Comparison of ENCODE assay signal across 24 cellular contexts in genomic region chr21:24590261-24590660, GRCh38.
DNase-seq lines count a peak whose midpoint lies in the region; ATAC-seq and TF ChIP-seq lines count a peak whose summit lies in the region.
"Had no signal": no experiment of that assay in that cellular context is flagged by ENCODE, and none has a peak within 500 bp of the region (broad histone marks: within the 10 kb centered on the region; RNA-seq: fewer than 3 reads in every experiment).

No MANE protein-coding gene starts in this region.

- no peak overlapping the region for H3K4me2 ChIP-seq in neural cell (ENCODE audit: low read length)

- H2AFZ ChIP-seq in neural cell (ENCODE audit: low read depth, low read length) = no peak overlapping the region
- H2AFZ ChIP-seq: GM23248 had no signal

- TF ChIP-seq RAD21 in neural cell (conservative IDR thresholded peaks at IDR 0.05) = no peak

- no peaks in the 10 kb centered on the region for H3K36me3 ChIP-seq in neural cell (ENCODE audit: insufficient read depth, low read length)
- H3K36me3 ChIP-seq: MG63 had no signal

- H3K9ac ChIP-seq in neural cell (ENCODE audit: low read length) = no peak overlapping the region
- H3K9ac ChIP-seq: GM23248 had no signal

- ATAC-seq in HG03108 (IDR thresholded peaks at IDR 0.05; ENCODE audit: unreplicated experiment) (no peak), HG03342 (IDR thresholded peaks at IDR 0.05; ENCODE audit: unreplicated experiment) (no peak)
- ATAC-seq: HepG2, K562, T-helper 17 cell had no signal

- H3K27me3 ChIP-seq in neural cell (ENCODE audit: insufficient read depth, low read depth, low read length) = no peaks in the 10 kb centered on the region
- H3K27me3 ChIP-seq: MG63 had no signal

- H3K27ac ChIP-seq in neural cell (ENCODE audit: low read length) = no peak overlapping the region
- H3K27ac ChIP-seq: GM23248, HL-60 had no signal

- peak; percentile 99 for TF ChIP-seq EP300 in neural cell (conservative IDR thresholded peaks at IDR 0.05; ENCODE audit: poor library complexity, severe bottlenecking)

- H4K20me1 ChIP-seq in neural cell (ENCODE audit: insufficient read depth) = no peaks in the 10 kb centered on the region

- H3K79me2 ChIP-seq in neural cell (replicated peaks; ENCODE audit: insufficient read depth, low read length) = no peaks in the 10 kb centered on the region

- H3F3A ChIP-seq in neural cell (ENCODE audit: insufficient read depth, low read length, poor library complexity, severe bottlenecking) = no peaks in the 10 kb centered on the region

- no peak for TF ChIP-seq CTCF in neural cell (IDR thresholded peaks at IDR 0.05; ENCODE audit: poor library complexity, severe bottlenecking)

- H3K4me3 ChIP-seq in neural cell (ENCODE audit: low read length) = no peak overlapping the region
- H3K4me3 ChIP-seq: GM23248, K562, MG63 had no signal

- H3K9me2 ChIP-seq in neural cell (ENCODE audit: insufficient read depth, low read length) = no peaks in the 10 kb centered on the region

- no peaks in the 10 kb centered on the region for H3K9me3 ChIP-seq in neural cell (ENCODE audit: low read length)
- H3K9me3 ChIP-seq: MG63 had no signal

- DNase-seq in NCI-H2081 (lab: John Stamatoyannopoulos, UW) (peak; percentile 4 to 47), NCI-H2081 treated with DMSO at 0.1 percent for 48 hours (lab: John Stamatoyannopoulos, UW) (no peak), NCI-H1694 treated with DMSO at 0.1 percent for 48 hours (lab: John Stamatoyannopoulos, UW) (peak; percentile 99), NCI-H524 treated with DMSO at 0.1 percent for 48 hours (lab: John Stamatoyannopoulos, UW) (peak; percentile 99), AML-193 (lab: John Stamatoyannopoulos, UW) (no peak)
- DNase-seq: 8988T, DMS79, GM23248, H9, HFFc6, MG63, NCI-H146, NCI-H2107, NCI-H2227 treated with DMSO at 0.1 percent for 48 hours, NCI-H526, OCI-M1, SW 1271, T-helper 17 cell had no signal

TF ChIP-seq in neural cell, 6 proteins besides CTCF, POLR2A, EP300 and RAD21:
- TF ChIP-seq, protein P1, sequence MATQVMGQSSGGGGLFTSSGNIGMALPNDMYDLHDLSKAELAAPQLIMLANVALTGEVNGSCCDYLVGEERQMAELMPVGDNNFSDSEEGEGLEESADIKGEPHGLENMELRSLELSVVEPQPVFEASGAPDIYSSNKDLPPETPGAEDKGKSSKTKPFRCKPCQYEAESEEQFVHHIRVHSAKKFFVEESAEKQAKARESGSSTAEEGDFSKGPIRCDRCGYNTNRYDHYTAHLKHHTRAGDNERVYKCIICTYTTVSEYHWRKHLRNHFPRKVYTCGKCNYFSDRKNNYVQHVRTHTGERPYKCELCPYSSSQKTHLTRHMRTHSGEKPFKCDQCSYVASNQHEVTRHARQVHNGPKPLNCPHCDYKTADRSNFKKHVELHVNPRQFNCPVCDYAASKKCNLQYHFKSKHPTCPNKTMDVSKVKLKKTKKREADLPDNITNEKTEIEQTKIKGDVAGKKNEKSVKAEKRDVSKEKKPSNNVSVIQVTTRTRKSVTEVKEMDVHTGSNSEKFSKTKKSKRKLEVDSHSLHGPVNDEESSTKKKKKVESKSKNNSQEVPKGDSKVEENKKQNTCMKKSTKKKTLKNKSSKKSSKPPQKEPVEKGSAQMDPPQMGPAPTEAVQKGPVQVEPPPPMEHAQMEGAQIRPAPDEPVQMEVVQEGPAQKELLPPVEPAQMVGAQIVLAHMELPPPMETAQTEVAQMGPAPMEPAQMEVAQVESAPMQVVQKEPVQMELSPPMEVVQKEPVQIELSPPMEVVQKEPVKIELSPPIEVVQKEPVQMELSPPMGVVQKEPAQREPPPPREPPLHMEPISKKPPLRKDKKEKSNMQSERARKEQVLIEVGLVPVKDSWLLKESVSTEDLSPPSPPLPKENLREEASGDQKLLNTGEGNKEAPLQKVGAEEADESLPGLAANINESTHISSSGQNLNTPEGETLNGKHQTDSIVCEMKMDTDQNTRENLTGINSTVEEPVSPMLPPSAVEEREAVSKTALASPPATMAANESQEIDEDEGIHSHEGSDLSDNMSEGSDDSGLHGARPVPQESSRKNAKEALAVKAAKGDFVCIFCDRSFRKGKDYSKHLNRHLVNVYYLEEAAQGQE (IDR thresholded peaks at IDR 0.05; ENCODE audit: borderline replicate concordance) = no peak
- TF ChIP-seq POLR2AphosphoS5 (IDR thresholded peaks at IDR 0.05) = peak; percentile 96
TF ChIP-seq in neural cell: peak in this region for 1.

Comparison
In these comparisons a context has a peak if more than half of its experiments do, and no peak if none do; other contexts are left out.
1. DNase-seq: peak in NCI-H2081 (2 of 2), NCI-H1694 treated with DMSO at 0.1 percent for 48 hours (single experiment) and NCI-H524 treated with DMSO at 0.1 percent for 48 hours (single experiment); none in NCI-H2081 treated with DMSO at 0.1 percent for 48 hours (single experiment) and AML-193 (0 of 2).